In the genomic region with DNA sequence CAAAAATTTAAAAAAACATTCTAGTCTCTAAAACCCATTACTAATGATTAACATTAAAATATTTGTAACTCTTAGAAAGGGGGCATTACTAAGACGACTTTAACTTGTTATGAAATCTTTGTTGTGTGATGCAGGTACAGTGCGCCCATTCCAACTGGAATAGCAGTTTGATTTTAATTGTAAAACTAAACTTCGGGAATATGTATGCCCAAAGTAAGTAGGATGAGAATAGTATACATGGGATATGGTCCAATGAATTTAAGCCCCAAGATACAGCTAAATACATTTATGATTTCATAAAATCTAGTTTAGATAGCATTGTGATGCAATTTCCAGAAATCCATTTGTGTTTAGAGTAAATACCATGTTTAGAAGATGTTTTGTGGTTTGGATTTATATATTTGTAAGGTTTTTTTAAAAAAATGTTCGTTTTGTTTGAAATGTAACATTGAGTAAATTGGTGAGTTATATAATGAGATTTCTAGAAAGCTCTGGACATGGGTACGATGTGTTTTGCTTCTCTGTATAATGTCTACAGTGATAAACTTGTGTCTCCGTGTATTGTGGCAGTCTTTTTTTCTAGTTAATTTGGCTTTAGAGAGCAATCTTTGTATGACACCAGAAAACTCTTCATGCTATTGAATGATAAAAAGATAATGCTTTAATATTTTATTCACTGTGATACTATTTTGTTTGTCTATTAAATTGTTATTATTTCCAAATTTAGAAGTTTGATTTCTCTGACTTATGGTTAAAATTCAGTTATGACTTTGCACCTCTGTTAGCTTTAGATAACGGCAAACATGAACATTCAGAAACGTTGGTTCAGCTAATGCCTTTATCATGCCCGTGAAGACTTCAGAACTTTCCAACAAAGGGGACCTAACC, we compare ENCODE assay signal across 1 cellular context.
TF ChIP-seq lines count a peak whose summit lies in the region.

No MANE protein-coding gene starts in this region.

TF ChIP-seq in K562, 482 proteins besides CTCF, POLR2A, EP300 and RAD21 (continued from another document and continues in another):
- TF ChIP-seq, protein P1, sequence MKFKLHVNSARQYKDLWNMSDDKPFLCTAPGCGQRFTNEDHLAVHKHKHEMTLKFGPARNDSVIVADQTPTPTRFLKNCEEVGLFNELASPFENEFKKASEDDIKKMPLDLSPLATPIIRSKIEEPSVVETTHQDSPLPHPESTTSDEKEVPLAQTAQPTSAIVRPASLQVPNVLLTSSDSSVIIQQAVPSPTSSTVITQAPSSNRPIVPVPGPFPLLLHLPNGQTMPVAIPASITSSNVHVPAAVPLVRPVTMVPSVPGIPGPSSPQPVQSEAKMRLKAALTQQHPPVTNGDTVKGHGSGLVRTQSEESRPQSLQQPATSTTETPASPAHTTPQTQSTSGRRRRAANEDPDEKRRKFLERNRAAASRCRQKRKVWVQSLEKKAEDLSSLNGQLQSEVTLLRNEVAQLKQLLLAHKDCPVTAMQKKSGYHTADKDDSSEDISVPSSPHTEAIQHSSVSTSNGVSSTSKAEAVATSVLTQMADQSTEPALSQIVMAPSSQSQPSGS (CRISPR knock-in tag; IDR thresholded peaks at IDR 0.05): no peak
- TF ChIP-seq EZH2 (IDR thresholded peaks at IDR 0.05; ENCODE audit: borderline replicate concordance, low read depth, low read length): no peak
- TF ChIP-seq, protein P2, sequence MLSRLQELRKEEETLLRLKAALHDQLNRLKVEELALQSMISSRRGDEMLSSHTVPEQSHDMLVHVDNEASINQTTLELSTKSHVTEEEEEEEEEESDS (CRISPR knock-in tag; IDR thresholded peaks at IDR 0.05): no peak
- peak; percentile 67; the same call in 1 of the 2 replicates for TF ChIP-seq POLR2H (tag; IDR thresholded peaks at IDR 0.05; ENCODE audit: low read depth)
- no peak for TF ChIP-seq ZNF79 (CRISPR knock-in tag; IDR thresholded peaks at IDR 0.05; ENCODE audit: low read depth)
- TF ChIP-seq, protein P3, sequence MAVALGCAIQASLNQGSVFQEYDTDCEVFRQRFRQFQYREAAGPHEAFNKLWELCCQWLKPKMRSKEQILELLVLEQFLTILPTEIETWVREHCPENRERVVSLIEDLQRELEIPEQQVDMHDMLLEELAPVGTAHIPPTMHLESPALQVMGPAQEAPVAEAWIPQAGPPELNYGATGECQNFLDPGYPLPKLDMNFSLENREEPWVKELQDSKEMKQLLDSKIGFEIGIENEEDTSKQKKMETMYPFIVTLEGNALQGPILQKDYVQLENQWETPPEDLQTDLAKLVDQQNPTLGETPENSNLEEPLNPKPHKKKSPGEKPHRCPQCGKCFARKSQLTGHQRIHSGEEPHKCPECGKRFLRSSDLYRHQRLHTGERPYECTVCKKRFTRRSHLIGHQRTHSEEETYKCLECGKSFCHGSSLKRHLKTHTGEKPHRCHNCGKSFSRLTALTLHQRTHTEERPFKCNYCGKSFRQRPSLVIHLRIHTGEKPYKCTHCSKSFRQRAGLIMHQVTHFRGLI (CRISPR knock-in tag; IDR thresholded peaks at IDR 0.05): no peak
- peak; percentile 84; the same call in 1 of the 2 replicates for TF ChIP-seq RNF2 (IDR thresholded peaks at IDR 0.05)
- no peak; the same call in 1 of the 2 replicates for TF ChIP-seq ZNF589 (CRISPR knock-in tag; IDR thresholded peaks at IDR 0.05; ENCODE audit: low read depth)
- 0 out of 2 replicates have a peak, but pooled peaks have one; percentile 19 for TF ChIP-seq NBN (IDR thresholded peaks at IDR 0.05; ENCODE audit: low read depth)
- TF ChIP-seq YY1 (IDR thresholded peaks at IDR 0.05; ENCODE audit: borderline replicate concordance in 1 of 3, control insufficient read depth in 1 of 3, extremely low read depth in 1 of 3, insufficient read depth in 3 of 3, insufficient read length in 1 of 3, insufficient replicate concordance in 2 of 3, low read depth in 1 of 3, low read length in 2 of 3): no peak
- TF ChIP-seq ZKSCAN8 (CRISPR knock-in tag; IDR thresholded peaks at IDR 0.05): peak; percentile 85
- TF ChIP-seq, protein P4, sequence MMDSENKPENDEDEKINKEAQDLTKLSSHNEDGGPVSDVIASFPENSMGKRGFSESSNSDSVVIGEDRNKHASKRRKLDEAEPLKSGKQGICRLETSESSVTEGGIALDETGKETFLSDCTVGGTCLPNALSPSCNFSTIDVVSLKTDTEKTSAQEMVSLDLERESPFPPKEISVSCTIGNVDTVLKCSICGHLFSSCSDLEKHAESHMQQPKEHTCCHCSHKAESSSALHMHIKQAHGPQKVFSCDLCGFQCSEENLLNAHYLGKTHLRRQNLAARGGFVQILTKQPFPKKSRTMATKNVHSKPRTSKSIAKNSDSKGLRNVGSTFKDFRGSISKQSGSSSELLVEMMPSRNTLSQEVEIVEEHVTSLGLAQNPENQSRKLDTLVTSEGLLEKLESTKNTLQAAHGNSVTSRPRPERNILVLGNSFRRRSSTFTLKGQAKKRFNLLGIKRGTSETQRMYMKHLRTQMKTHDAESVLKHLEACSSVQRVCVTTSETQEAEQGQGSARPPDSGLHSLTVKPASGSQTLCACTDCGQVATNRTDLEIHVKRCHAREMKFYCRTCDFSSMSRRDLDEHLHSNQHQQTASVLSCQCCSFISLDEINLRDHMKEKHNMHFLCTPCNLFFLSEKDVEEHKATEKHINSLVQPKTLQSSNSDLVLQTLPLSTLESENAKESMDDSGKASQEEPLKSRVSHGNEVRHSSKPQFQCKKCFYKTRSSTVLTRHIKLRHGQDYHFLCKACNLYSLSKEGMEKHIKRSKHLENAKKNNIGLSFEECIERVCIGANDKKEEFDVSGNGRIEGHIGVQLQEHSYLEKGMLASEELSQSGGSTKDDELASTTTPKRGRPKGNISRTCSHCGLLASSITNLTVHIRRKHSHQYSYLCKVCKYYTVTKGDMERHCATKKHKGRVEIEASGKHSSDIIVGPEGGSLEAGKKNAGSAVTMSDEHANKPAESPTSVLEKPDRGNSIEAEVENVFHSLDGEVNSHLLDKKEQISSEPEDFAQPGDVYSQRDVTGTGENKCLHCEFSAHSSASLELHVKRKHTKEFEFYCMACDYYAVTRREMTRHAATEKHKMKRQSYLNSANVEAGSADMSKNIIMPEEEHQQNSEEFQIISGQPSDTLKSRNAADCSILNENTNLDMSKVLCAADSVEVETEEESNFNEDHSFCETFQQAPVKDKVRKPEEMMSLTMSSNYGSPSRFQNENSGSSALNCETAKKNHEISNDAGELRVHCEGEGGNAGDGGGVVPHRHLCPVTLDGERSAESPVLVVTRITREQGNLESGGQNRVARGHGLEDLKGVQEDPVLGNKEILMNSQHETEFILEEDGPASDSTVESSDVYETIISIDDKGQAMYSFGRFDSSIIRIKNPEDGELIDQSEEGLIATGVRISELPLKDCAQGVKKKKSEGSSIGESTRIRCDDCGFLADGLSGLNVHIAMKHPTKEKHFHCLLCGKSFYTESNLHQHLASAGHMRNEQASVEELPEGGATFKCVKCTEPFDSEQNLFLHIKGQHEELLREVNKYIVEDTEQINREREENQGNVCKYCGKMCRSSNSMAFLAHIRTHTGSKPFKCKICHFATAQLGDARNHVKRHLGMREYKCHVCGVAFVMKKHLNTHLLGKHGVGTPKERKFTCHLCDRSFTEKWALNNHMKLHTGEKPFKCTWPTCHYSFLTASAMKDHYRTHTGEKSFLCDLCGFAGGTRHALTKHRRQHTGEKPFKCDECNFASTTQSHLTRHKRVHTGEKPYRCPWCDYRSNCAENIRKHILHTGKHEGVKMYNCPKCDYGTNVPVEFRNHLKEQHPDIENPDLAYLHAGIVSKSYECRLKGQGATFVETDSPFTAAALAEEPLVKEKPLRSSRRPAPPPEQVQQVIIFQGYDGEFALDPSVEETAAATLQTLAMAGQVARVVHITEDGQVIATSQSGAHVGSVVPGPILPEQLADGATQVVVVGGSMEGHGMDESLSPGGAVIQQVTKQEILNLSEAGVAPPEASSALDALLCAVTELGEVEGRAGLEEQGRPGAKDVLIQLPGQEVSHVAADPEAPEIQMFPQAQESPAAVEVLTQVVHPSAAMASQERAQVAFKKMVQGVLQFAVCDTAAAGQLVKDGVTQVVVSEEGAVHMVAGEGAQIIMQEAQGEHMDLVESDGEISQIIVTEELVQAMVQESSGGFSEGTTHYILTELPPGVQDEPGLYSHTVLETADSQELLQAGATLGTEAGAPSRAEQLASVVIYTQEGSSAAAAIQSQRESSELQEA (IDR thresholded peaks at IDR 0.05; ENCODE audit: low read depth): no peak
- no peak for TF ChIP-seq FOXP1 (CRISPR knock-in tag; IDR thresholded peaks at IDR 0.05)
- TF ChIP-seq CTBP1 (IDR thresholded peaks at IDR 0.05; ENCODE audit: borderline replicate concordance): no peak
- TF ChIP-seq CBX1 (IDR thresholded peaks at IDR 0.05; ENCODE audit: low read depth): no peak
- TF ChIP-seq RBM14 (IDR thresholded peaks at IDR 0.05; ENCODE audit: borderline replicate concordance, insufficient read depth, low read depth, low read length): no peak
- no peak for TF ChIP-seq SMARCB1 (IDR thresholded peaks at IDR 0.05; ENCODE audit: insufficient read length, low read depth)
- TF ChIP-seq SMAD3 (CRISPR knock-in tag; conservative IDR thresholded peaks at IDR 0.05): peak; percentile 56
- TF ChIP-seq ETV6 (IDR thresholded peaks at IDR 0.05; ENCODE audit: borderline replicate concordance in 1 of 2, low read depth in 2 of 2, low read length in 1 of 2): no peak
- TF ChIP-seq ETV6 (CRISPR knock-in tag; IDR thresholded peaks at IDR 0.05; ENCODE audit: borderline replicate concordance): no peak
- TF ChIP-seq, protein P5, sequence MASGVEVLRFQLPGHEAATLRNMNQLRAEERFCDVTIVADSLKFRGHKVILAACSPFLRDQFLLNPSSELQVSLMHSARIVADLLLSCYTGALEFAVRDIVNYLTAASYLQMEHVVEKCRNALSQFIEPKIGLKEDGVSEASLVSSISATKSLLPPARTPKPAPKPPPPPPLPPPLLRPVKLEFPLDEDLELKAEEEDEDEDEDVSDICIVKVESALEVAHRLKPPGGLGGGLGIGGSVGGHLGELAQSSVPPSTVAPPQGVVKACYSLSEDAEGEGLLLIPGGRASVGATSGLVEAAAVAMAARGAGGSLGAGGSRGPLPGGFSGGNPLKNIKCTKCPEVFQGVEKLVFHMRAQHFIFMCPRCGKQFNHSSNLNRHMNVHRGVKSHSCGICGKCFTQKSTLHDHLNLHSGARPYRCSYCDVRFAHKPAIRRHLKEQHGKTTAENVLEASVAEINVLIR (CRISPR knock-in tag; IDR thresholded peaks at IDR 0.05): no peak
- TF ChIP-seq ZNF263 (CRISPR knock-in tag; IDR thresholded peaks at IDR 0.05; ENCODE audit: borderline replicate concordance): no peak
- TF ChIP-seq, protein P6, sequence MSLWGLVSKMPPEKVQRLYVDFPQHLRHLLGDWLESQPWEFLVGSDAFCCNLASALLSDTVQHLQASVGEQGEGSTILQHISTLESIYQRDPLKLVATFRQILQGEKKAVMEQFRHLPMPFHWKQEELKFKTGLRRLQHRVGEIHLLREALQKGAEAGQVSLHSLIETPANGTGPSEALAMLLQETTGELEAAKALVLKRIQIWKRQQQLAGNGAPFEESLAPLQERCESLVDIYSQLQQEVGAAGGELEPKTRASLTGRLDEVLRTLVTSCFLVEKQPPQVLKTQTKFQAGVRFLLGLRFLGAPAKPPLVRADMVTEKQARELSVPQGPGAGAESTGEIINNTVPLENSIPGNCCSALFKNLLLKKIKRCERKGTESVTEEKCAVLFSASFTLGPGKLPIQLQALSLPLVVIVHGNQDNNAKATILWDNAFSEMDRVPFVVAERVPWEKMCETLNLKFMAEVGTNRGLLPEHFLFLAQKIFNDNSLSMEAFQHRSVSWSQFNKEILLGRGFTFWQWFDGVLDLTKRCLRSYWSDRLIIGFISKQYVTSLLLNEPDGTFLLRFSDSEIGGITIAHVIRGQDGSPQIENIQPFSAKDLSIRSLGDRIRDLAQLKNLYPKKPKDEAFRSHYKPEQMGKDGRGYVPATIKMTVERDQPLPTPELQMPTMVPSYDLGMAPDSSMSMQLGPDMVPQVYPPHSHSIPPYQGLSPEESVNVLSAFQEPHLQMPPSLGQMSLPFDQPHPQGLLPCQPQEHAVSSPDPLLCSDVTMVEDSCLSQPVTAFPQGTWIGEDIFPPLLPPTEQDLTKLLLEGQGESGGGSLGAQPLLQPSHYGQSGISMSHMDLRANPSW (CRISPR knock-in tag; IDR thresholded peaks at IDR 0.05): no peak
- no peak for TF ChIP-seq ZNF121 (CRISPR knock-in tag; conservative IDR thresholded peaks at IDR 0.05)
- TF ChIP-seq ZBTB17 (CRISPR knock-in tag; IDR thresholded peaks at IDR 0.05): 0 out of 2 replicates have a peak, but pooled peaks have one; percentile 15
- TF ChIP-seq SMARCA5 (IDR thresholded peaks at IDR 0.05): no peak; the same call in 1 of the 2 replicates
- TF ChIP-seq PHF20 (IDR thresholded peaks at IDR 0.05; ENCODE audit: partially characterized antibody): no peak
- TF ChIP-seq TAF7 (tag; IDR thresholded peaks at IDR 0.05): no peak
- TF ChIP-seq ATF1 (CRISPR knock-in tag; IDR thresholded peaks at IDR 0.05): no peak
- TF ChIP-seq ATF1 (tag; IDR thresholded peaks at IDR 0.05): 0 out of 2 replicates have a peak, but pooled peaks have one; percentile 5
- peak; percentile 57; the same call in 1 of the 2 replicates for TF ChIP-seq FOXM1 (IDR thresholded peaks at IDR 0.05; ENCODE audit: low read depth)
- no peak for TF ChIP-seq FOXM1 (CRISPR knock-in tag; IDR thresholded peaks at IDR 0.05; ENCODE audit: low read depth)
- peak; percentile 76 for TF ChIP-seq ADNP (tag; IDR thresholded peaks at IDR 0.05)
- TF ChIP-seq COPS2 (conservative IDR thresholded peaks at IDR 0.05): no peak
- TF ChIP-seq GABPB1 (CRISPR knock-in tag; IDR thresholded peaks at IDR 0.05): no peak
- TF ChIP-seq FOXK1 (CRISPR knock-in tag; IDR thresholded peaks at IDR 0.05; ENCODE audit: borderline replicate concordance): no peak
- TF ChIP-seq TAF1 (IDR thresholded peaks at IDR 0.05; ENCODE audit: control insufficient read depth, extremely low read depth, insufficient read depth, low read length, severe bottlenecking): no peak
- TF ChIP-seq CEBPG (CRISPR knock-in tag; IDR thresholded peaks at IDR 0.05): peak; percentile 61; the same call in 1 of the 2 replicates
- TF ChIP-seq CEBPG (tag; conservative IDR thresholded peaks at IDR 0.05 in 1 of 2, IDR thresholded peaks at IDR 0.05 in 1 of 2): peak; percentile 89 to 95
- peak; percentile 86 for TF ChIP-seq NFRKB (IDR thresholded peaks at IDR 0.05; ENCODE audit: low read depth)
- TF ChIP-seq, protein P7, sequence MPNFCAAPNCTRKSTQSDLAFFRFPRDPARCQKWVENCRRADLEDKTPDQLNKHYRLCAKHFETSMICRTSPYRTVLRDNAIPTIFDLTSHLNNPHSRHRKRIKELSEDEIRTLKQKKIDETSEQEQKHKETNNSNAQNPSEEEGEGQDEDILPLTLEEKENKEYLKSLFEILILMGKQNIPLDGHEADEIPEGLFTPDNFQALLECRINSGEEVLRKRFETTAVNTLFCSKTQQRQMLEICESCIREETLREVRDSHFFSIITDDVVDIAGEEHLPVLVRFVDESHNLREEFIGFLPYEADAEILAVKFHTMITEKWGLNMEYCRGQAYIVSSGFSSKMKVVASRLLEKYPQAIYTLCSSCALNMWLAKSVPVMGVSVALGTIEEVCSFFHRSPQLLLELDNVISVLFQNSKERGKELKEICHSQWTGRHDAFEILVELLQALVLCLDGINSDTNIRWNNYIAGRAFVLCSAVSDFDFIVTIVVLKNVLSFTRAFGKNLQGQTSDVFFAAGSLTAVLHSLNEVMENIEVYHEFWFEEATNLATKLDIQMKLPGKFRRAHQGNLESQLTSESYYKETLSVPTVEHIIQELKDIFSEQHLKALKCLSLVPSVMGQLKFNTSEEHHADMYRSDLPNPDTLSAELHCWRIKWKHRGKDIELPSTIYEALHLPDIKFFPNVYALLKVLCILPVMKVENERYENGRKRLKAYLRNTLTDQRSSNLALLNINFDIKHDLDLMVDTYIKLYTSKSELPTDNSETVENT (CRISPR knock-in tag; IDR thresholded peaks at IDR 0.05): no peak
